Comparison of ENCODE assay signal across 16 cellular contexts in the genomic region with DNA sequence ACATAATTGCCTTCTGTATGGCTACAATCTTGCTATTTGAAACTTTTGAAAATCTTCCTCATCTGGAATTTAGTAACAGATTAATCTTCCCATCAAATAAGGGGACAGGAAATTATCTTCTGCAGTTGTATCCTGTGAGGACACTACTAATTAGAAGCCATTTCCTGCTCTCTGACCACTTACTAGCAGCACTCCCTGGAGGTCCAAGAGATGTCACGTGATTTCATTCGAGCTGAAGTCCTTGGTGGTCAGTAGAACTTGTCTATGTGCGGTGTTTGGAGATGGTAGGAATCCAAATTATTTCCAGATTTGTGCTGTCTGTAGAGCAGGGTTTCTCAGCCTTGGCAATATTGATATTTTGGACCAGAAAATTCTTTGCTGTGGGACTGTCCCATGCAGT.
"Had no signal": no experiment of that assay in that cellular context is flagged by ENCODE, and none has a peak within 500 bp of the region (broad histone marks: within the 10 kb centered on the region; RNA-seq: fewer than 3 reads in every experiment).

No MANE protein-coding gene starts in this region.

- H3K27ac ChIP-seq: esophagus squamous epithelium, foreskin keratinocyte, heart left ventricle, neutrophil, right atrium auricular region, uterus had no signal

- DNase-seq: esophagus squamous epithelium; foreskin keratinocyte; heart left ventricle; islet precursor cell; mammary epithelial cell; mucosa of descending colon; naive thymus-derived CD8-positive, alpha-beta T cell; posterior cingulate gyrus; small intestine; stimulated activated CD4-positive, alpha-beta T cell treated with anti-CD3 and anti-CD28 coated beads, Interleukin-12 subunit alpha, Interleukin-12 subunit beta, amount 100 ng/mL, for 4 hours; stimulated activated naive CD4-positive, alpha-beta T cell; uterus had no signal

- FAIRE-seq: colon, small intestine had no signal

- H3K4me3 ChIP-seq: esophagus squamous epithelium, heart left ventricle, mucosa of descending colon, right atrium auricular region, uterus had no signal

- H3K9me3 ChIP-seq: esophagus squamous epithelium, heart left ventricle, mucosa of descending colon, neutrophil, right atrium auricular region, uterus had no signal

- H3K4me1 ChIP-seq: esophagus squamous epithelium, heart left ventricle, right atrium auricular region, uterus had no signal

- H3K36me3 ChIP-seq: esophagus squamous epithelium, heart left ventricle, neutrophil, right atrium auricular region, uterus had no signal

- ATAC-seq: foreskin keratinocyte; heart left ventricle; left lobe of liver; mucosa of descending colon; naive thymus-derived CD8-positive, alpha-beta T cell had no signal

- H3K27me3 ChIP-seq: esophagus squamous epithelium, foreskin keratinocyte, heart left ventricle, neutrophil, right atrium auricular region, uterus had no signal
